Comparison of ENCODE assay signal across 9 cellular contexts in the genomic region with DNA sequence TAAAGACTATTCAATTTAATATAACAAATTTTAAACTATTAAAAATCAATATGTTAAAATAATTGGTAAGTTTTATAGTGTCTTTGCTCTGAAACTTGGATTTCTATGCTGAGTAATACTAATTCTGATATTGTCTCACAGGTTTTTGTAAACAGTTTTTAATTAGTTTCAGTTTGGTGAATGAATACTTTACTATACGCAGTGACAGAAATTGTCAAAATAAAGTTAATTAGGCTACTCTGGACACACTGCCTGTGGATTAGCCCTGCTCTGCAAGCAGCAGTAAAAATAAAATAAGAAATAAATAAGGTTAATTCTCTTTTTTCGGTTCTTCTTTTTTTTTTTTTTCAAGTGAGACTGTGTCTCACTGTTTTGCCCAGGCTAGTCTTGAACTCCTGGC.
"Had no signal": no experiment of that assay in that cellular context is flagged by ENCODE, and none has a peak within 500 bp of the region (broad histone marks: within the 10 kb centered on the region; RNA-seq: fewer than 3 reads in every experiment).

No MANE protein-coding gene starts in this region.

- H3K4me2 ChIP-seq: KMS-11 had no signal

- H3K27me3 Mint-ChIP-seq: IgD-negative memory B cell had no signal

- ATAC-seq: HepG2, K562 had no signal

- DNase-seq: IMR-90, KBM-7, KG1 had no signal

- H3K9me3 Mint-ChIP-seq: IgD-negative memory B cell had no signal

- H3K27ac ChIP-seq: HL-60, KMS-11 had no signal

- FAIRE-seq: HepG2, HTR-8/SVneo, K562 had no signal

- H3K27ac Mint-ChIP-seq: IgD-negative memory B cell had no signal

- H3K4me3 ChIP-seq: K562 had no signal

- H3K9ac ChIP-seq: KMS-11 had no signal

- H3K4me3 Mint-ChIP-seq: IgD-negative memory B cell had no signal
